8 cellular contexts compared by ENCODE assay signal in the genomic region with DNA sequence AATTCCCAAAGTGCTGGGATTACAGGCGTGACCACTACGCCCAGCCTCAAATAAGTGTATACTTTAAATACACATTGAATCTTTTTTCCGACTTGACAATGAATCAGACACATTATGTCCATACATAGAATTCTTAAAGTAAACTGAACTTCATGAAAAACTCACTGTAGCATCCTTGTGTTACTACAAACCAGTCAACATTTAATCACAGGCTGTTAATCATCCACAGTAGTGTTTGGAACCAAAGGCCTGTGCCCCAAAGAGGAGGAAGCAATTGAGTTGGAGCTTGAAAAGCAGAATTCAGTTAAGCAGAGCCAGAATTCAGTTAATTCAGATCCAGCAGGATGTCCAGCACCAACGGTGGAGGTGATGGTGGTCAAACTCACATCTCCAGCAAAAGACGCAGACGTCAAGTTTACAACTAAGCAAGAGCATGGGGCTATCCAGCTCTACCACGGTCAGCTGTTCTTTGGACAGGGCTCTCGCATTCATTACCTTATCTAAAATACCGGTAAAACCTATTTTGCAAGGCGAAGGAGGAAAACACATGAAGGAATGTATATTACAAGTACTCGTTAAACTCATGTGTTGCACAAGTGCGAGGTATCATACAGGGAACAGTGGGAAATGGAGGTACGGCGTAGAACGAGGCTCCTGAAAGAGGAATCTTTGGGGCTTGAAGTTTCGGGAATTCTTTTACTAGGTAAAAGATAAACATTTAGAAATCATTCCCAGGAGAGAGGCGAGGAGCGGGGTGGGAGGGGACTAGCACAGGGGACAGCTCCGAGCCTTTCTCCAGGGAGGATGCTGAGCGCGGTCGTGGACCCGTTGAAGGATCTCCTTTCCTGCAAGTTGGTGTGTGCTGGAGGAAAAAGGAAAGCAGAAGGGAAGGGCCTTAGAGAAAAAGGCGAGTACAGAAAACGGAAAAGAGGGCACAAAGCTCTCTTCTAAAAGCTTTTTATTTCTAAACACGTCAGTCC. TPM values are rescaled to one million over a fixed set of nuclear protein-coding genes. Genes with fewer than 3 reads are reported as not detected.
DNase-seq lines count a peak whose midpoint lies in the region; ATAC-seq and TF ChIP-seq lines count a peak whose summit lies in the region.

No MANE protein-coding gene starts in this region.

- intact Hi-C loops in lower lobe of right lung (cut with DNase I): no loop called here
- intact Hi-C loops in testis (cut with DNase I; ENCODE audit: low total_unique reads): loop anchor here (10.0 kb wide), 1 partner anchor 57 kb away; a partner anchor contains a TSS

- H3K27me3 Mint-ChIP-seq in activated T-cell treated with anti-CD3 and anti-CD28 coated beads, Interleukin-2, amount 50 U/mL, for 4 hours (ENCODE audit: low read depth): no peaks in the 10 kb centered on the region

- H3K4me1 Mint-ChIP-seq in activated T-cell treated with anti-CD3 and anti-CD28 coated beads, Interleukin-2, amount 50 U/mL, for 4 hours (ENCODE audit: low read depth): peaks cover 50% of the 10 kb centered on the region

- peaks cover 26% of the 10 kb centered on the region for H3K4me1 ChIP-seq in lower lobe of right lung
- H3K4me1 ChIP-seq in testis: peaks cover 11% of the 10 kb centered on the region

- H3K9me3 ChIP-seq in lower lobe of right lung: no peaks in the 10 kb centered on the region
- H3K9me3 ChIP-seq in testis: no peaks in the 10 kb centered on the region

- H3K4me3 Mint-ChIP-seq in activated T-cell treated with anti-CD3 and anti-CD28 coated beads, Interleukin-2, amount 50 U/mL, for 4 hours: peak overlapping the region; percentile 95

- H3K27ac ChIP-seq in lower lobe of right lung: no peak overlapping the region
- H3K27ac ChIP-seq in testis: peak overlapping the region; percentile 91 to 99

- H3K36me3 ChIP-seq in lower lobe of right lung (peaks cover 16% of the 10 kb centered on the region), testis (ENCODE audit: low read depth, missing control alignments) (no peaks in the 10 kb centered on the region)

- TF ChIP-seq POLR2A in testis (IDR thresholded peaks at IDR 0.05): no peak

- peaks cover 32% of the 10 kb centered on the region for H3K36me3 Mint-ChIP-seq in activated T-cell treated with anti-CD3 and anti-CD28 coated beads, Interleukin-2, amount 50 U/mL, for 4 hours (ENCODE audit: insufficient read depth)

- no peaks in the 10 kb centered on the region for H3K27me3 ChIP-seq in lower lobe of right lung (ENCODE audit: low read depth)
- H3K27me3 ChIP-seq in testis: no peaks in the 10 kb centered on the region

- no peaks in the 10 kb centered on the region for H3K9me3 Mint-ChIP-seq in activated T-cell treated with anti-CD3 and anti-CD28 coated beads, Interleukin-2, amount 50 U/mL, for 4 hours

- H3K4me3 ChIP-seq in lower lobe of right lung: peak overlapping the region; percentile 97
- peak overlapping the region; percentile 91 to 97 for H3K4me3 ChIP-seq in testis

- 13 to 15% methylated on average over 26 of the region's 26 CpGs for WGBS in testis, 2 donors

- ATAC-seq in activated T-cell treated with anti-CD3 and anti-CD28 coated beads, Interleukin-2, amount 50 U/mL, for 4 hours: no peak
- ATAC-seq in lower lobe of right lung: no peak
- no peak for ATAC-seq in HG03095 (IDR thresholded peaks at IDR 0.05; ENCODE audit: unreplicated experiment)

- TF ChIP-seq CTCF in lower lobe of right lung (IDR thresholded peaks at IDR 0.05) (no peak), testis (IDR thresholded peaks at IDR 0.05) (no peak)

- no peak for DNase-seq in activated T-cell treated with anti-CD3 and anti-CD28 coated beads, Interleukin-2, amount 50 U/mL, for 4 hours
- DNase-seq in activated T-cell treated with anti-CD3 and anti-CD28 coated beads for 4 hours: no peak
- DNase-seq in NCI-H82 treated with DMSO at 0.1 percent for 48 hours (lab: John Stamatoyannopoulos, UW; ENCODE audit: unreplicated experiment): peak; percentile 1
- peak; percentile 39 for DNase-seq in cerebellar cortex (ENCODE audit: low spot score)
- no peak for DNase-seq in lower lobe of right lung
- peak; percentile 37 for DNase-seq in testis
- DNase-seq in 8988T: no peak

RNA-seq across cellular contexts. Expression of a gene that starts 1.0 kb away (rescaled TPM):
- 10 to 100 TPM; 39.4 to 44.5 (median 40.1) TPM for total RNA-seq in activated T-cell treated with anti-CD3 and anti-CD28 coated beads, Interleukin-2, amount 50 U/mL, for 4 hours
- total RNA-seq in lower lobe of right lung (28.9 TPM), testis (10 to 100 TPM; 51.4 to 53.8 TPM)
- polyA plus RNA-seq in testis (ENCODE audit: insufficient read depth, low read depth, low replicate concordance): 38.1 TPM

RNA-seq across cellular contexts. Expression of a gene that starts 1.5 kb away (rescaled TPM):
- total RNA-seq in activated T-cell treated with anti-CD3 and anti-CD28 coated beads, Interleukin-2, amount 50 U/mL, for 4 hours: 100 to 1,000 TPM in 1 of 3 donors, 10 to 100 TPM in 2; 91.2 to 114 (median 99.2) TPM
- total RNA-seq in lower lobe of right lung: 62.2 TPM
- 10 to 100 TPM; 94.8 to 95.2 TPM for total RNA-seq in testis
- 81.0 TPM for polyA plus RNA-seq in testis (ENCODE audit: insufficient read depth, low read depth, low replicate concordance)

RNA-seq across cellular contexts. Expression of a gene that starts 59.1 kb away (rescaled TPM):
- under 1 TPM; 0.03 to 0.34 (median 0.05) TPM for total RNA-seq in activated T-cell treated with anti-CD3 and anti-CD28 coated beads, Interleukin-2, amount 50 U/mL, for 4 hours
- total RNA-seq in lower lobe of right lung: 4.2 TPM
- 1 to 10 TPM; 1.5 to 1.9 TPM for total RNA-seq in testis
- 2.9 TPM for polyA plus RNA-seq in testis (ENCODE audit: insufficient read depth, low read depth, low replicate concordance)

Comparison
In these comparisons a context has a peak if more than half of its experiments do, and no peak if none do; other contexts are left out.
1. DNase-seq: peak in NCI-H82 treated with DMSO at 0.1 percent for 48 hours (single experiment), cerebellar cortex (single experiment) and testis (single experiment); none in activated T-cell treated with anti-CD3 and anti-CD28 coated beads, Interleukin-2, amount 50 U/mL, for 4 hours (single experiment), activated T-cell treated with anti-CD3 and anti-CD28 coated beads for 4 hours (single experiment), lower lobe of right lung (single experiment) and 8988T (single experiment).